ENCODE assay signal across 19 cellular contexts in the genomic region with DNA sequence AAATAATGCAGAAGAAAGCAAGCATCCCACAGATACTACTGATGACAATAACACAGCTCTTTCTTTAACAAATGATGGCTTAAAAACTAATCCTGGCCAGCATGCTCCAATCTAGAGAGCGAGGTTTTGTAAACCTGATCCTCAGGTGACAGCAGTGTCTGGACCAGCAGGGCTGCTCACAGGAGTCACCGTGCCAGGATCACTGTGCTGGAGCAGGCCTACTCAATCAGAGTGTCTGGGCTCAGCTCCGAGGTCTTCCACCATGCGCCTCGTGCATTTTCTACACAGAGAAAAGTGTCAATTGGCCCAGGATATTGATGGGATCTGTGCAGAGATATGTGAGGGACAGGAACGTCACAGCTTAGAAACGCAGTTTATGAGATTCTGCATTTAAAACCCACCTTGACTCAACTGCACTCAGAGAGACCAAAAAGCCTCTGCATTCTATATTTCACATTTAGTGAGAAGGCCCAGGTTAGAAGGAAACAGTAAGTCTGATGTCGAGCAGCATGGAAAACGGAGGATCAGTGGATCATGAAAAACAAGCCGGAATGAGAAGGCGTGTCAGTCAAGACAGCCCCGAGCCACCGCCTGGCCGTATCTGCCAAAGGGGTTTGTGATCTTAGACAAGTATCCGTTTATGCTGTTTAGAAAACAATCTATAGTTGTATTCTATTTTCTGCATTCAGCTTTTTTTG. TPM values are rescaled to one million over a fixed set of nuclear protein-coding genes. Genes with fewer than 3 reads are reported as not detected.
DNase-seq lines count a peak whose midpoint lies in the region; ATAC-seq and TF ChIP-seq lines count a peak whose summit lies in the region.
"Had no signal": no experiment of that assay in that cellular context is flagged by ENCODE, and none has a peak within 500 bp of the region (broad histone marks: within the 10 kb centered on the region; RNA-seq: fewer than 3 reads in every experiment).

No MANE protein-coding gene starts in this region.

- no peaks in the 10 kb centered on the region for H3K9me1 ChIP-seq in IMR-90 (ENCODE audit: insufficient read depth, low read length)

- no peak overlapping the region for H3K27ac ChIP-seq in IMR-90 (ENCODE audit: insufficient read depth, low read length)
- H3K27ac ChIP-seq: HL-60 had no signal

- no peak overlapping the region for H3K23ac ChIP-seq in IMR-90 (ENCODE audit: low read depth, low read length)

- H2BK5ac ChIP-seq in IMR-90 (ENCODE audit: low read depth, low read length, poor library complexity, severe bottlenecking): no peak overlapping the region

- H3K18ac ChIP-seq in IMR-90 (ENCODE audit: low read depth, low read length): no peak overlapping the region

- H3K9me3 Mint-ChIP-seq in type B pancreatic cell: peaks cover 13% of the 10 kb centered on the region
- peaks cover 6 to 13% (median 7%) of the 10 kb centered on the region in 3 donors for H3K9me3 Mint-ChIP-seq in T-cell

- H3K27me3 ChIP-seq in IMR-90 (ENCODE audit: control insufficient read depth, insufficient read depth, low read length): no peaks in the 10 kb centered on the region
- H3K27me3 ChIP-seq: BE2C had no signal

- peaks cover 8% of the 10 kb centered on the region for H3K4me1 Mint-ChIP-seq in type B pancreatic cell (ENCODE audit: unreplicated experiment)
- H3K4me1 Mint-ChIP-seq in T-cell: no peaks in the 10 kb centered on the region
- H3K4me1 Mint-ChIP-seq: CD8-positive, alpha-beta memory T cell had no signal

- H4K20me1 ChIP-seq in IMR-90 (ENCODE audit: insufficient read depth, low read length): no peaks in the 10 kb centered on the region; the same call in 1 of the 2 replicates

- H2BK15ac ChIP-seq in IMR-90 (ENCODE audit: low read depth, low read length): no peak overlapping the region

- 0 out of 2 replicates have a peak overlapping the region, but pooled peaks have one; percentile 9 for H2AK5ac ChIP-seq in IMR-90 (ENCODE audit: low read depth, low read length)

- intact Hi-C loops in IMR-90 (cut with micrococcal nuclease): no loop called here

- H4K91ac ChIP-seq in IMR-90 (ENCODE audit: insufficient read depth, low read depth, low read length): no peak overlapping the region

- dilution Hi-C loops in IMR-90 (cut with HindIII; ENCODE audit: low sequenced_read_pairs, unreplicated experiment): no loop called here

- in situ Hi-C loops in IMR-90 (cut with MboI; ENCODE audit: low sequenced_read_pairs): no loop called here

- H3K79me1 ChIP-seq in IMR-90 (ENCODE audit: low read depth in 1 of 2, low read length in 2 of 2): peaks cover 28 to 31% of the 10 kb centered on the region in 2 experiments

- H3K27ac Mint-ChIP-seq in type B pancreatic cell (no peak overlapping the region), T-cell (no peak overlapping the region)
- H3K27ac Mint-ChIP-seq: CD4-positive, CD25-positive, alpha-beta regulatory T cell; CD8-positive, alpha-beta memory T cell had no signal

- no peak overlapping the region for H3K4ac ChIP-seq in IMR-90 (ENCODE audit: low read depth, low read length)

- 93% methylated on average over 6 of the region's 15 CpGs; no CpG with 5 or more reads in 1 of the 2 experiments for WGBS in IMR-90 (ENCODE audit: extremely low coverage in 2 of 2, insufficient read length in 1 of 2), 2 experiments

- no peak overlapping the region for H2BK120ac ChIP-seq in IMR-90 (ENCODE audit: low read depth, low read length)

- TF ChIP-seq RAD21 in IMR-90 (IDR thresholded peaks at IDR 0.05; ENCODE audit: low read length): no peak

- H4K5ac ChIP-seq in IMR-90 (ENCODE audit: low read depth, low read length): no peak overlapping the region

- no peak overlapping the region for H2AK9ac ChIP-seq in IMR-90 (replicated peaks; ENCODE audit: low read depth, low read length, poor library complexity)

- H3K56ac ChIP-seq in IMR-90 (ENCODE audit: extremely low read depth, insufficient read depth, low read length): no peak overlapping the region

- no peak overlapping the region for H3K14ac ChIP-seq in IMR-90 (replicated peaks; ENCODE audit: low read depth, low read length)

- H3K4me1 ChIP-seq in IMR-90 (ENCODE audit: control insufficient read depth, insufficient read depth, low read length): peaks cover 3% of the 10 kb centered on the region
- H3K4me1 ChIP-seq: BE2C had no signal

- H3K9me3 ChIP-seq in IMR-90 (ENCODE audit: control insufficient read depth, insufficient read depth, low read length): no peaks in the 10 kb centered on the region
- H3K9me3 ChIP-seq: BE2C had no signal

- POLR2A ChIA-PET in IMR-90 (lab: Charles Lee; ENCODE audit: unreplicated experiment) (no interaction called here), T-cell (lab: Charles Lee) (no interaction called here), HEK293T (lab: Yijun Ruan, JAX) (no interaction called here)

- no peak overlapping the region for H2BK20ac ChIP-seq in IMR-90 (ENCODE audit: low read depth, low read length)

- CTCF ChIA-PET in IMR-90 (lab: Yijun Ruan, JAX) (no interaction called here), T-cell (lab: Charles Lee) (no interaction called here), HEK293T (lab: Yijun Ruan, JAX) (no interaction called here)

- H3K9ac ChIP-seq in IMR-90 (ENCODE audit: low read depth, low read length): no peak overlapping the region

- H3K4me3 Mint-ChIP-seq in type B pancreatic cell (no peak overlapping the region), T-cell (no peak overlapping the region)
- H3K4me3 Mint-ChIP-seq: CD4-positive, CD25-positive, alpha-beta regulatory T cell; CD8-positive, alpha-beta memory T cell had no signal

- H3K36me3 Mint-ChIP-seq in type B pancreatic cell: peaks cover 28% of the 10 kb centered on the region
- H3K36me3 Mint-ChIP-seq in T-cell: peaks cover 9% of the 10 kb centered on the region

- H2AFZ ChIP-seq in IMR-90 (replicated peaks; ENCODE audit: low read length, poor library complexity): no peak overlapping the region

- no peak for DNase-seq in IMR-90
- peak; percentile 89 for DNase-seq in cerebellar cortex (ENCODE audit: low spot score)
- DNase-seq in islet precursor cell: peak; percentile 26
- DNase-seq in type B pancreatic cell (ENCODE audit: extremely low spot score, unreplicated experiment): peak; percentile 29
- DNase-seq in DMS79 treated with DMSO at 0.1 percent for 48 hours (lab: John Stamatoyannopoulos, UW): no peak
- DNase-seq in T-cell: no peak
- no peak for DNase-seq in HEK293T (ENCODE audit: extremely low spot score)
- DNase-seq: ACHN; BE2C; CD4-positive, CD25-positive, alpha-beta regulatory T cell; CD8-positive, alpha-beta memory T cell; COR-L47; DMS 273 treated with DMSO at 0.1 percent for 48 hours; DMS53; GDM1; GOT3; H7 had no signal

- H3K4me3 ChIP-seq in IMR-90 (ENCODE audit: insufficient read depth, low read depth, low read length): no peak overlapping the region
- H3K4me3 ChIP-seq: K562 had no signal

- BruUV-seq in IMR-90 (replicated peaks; lab: Mats Ljungman, UMichigan): no TSS peak

- no peak overlapping the region for H4K8ac ChIP-seq in IMR-90 (ENCODE audit: low read depth in 2 of 2, low read length in 2 of 2)

- peaks cover 7% of the 10 kb centered on the region; the same call in 1 of the 2 replicates for H3K36me3 ChIP-seq in IMR-90 (ENCODE audit: control insufficient read depth, insufficient read depth, low read length)

- ATAC-seq in IMR-90 (ENCODE audit: low read depth) (no peak), T-cell (replicated peaks in 1 of 4) (no peak)
- ATAC-seq: K562 had no signal

- no peak overlapping the region for H3K4me2 ChIP-seq in IMR-90 (ENCODE audit: low read depth, low read length)

- H3K27me3 Mint-ChIP-seq in type B pancreatic cell (no peaks in the 10 kb centered on the region), T-cell (no peaks in the 10 kb centered on the region)
- H3K27me3 Mint-ChIP-seq: CD4-positive, CD25-positive, alpha-beta regulatory T cell; CD8-positive, alpha-beta memory T cell had no signal

- no peak for TF ChIP-seq POLR2A in IMR-90 (IDR thresholded peaks at IDR 0.05; ENCODE audit: low read depth, low read length)

- TF ChIP-seq CTCF in IMR-90 (conservative IDR thresholded peaks at IDR 0.05; ENCODE audit: low read depth, low read length): no peak
- TF ChIP-seq CTCF in type B pancreatic cell (conservative IDR thresholded peaks at IDR 0.05): no peak

TF ChIP-seq in IMR-90, 13 proteins besides CTCF, POLR2A, EP300 and RAD21:
- TF ChIP-seq SMC3 (IDR thresholded peaks at IDR 0.05; ENCODE audit: low read depth, low read length): no peak
- no peak for TF ChIP-seq RFX5 (IDR thresholded peaks at IDR 0.05; ENCODE audit: low read depth, low read length)
TF ChIP-seq in IMR-90: peak in this region for 0.

TF ChIP-seq in HEK293T, 16 proteins besides CTCF, POLR2A, EP300 and RAD21:
- TF ChIP-seq SUZ12 (IDR thresholded peaks at IDR 0.05) (no peak), TARDBP (IDR thresholded peaks at IDR 0.05) (no peak), ARNT (IDR thresholded peaks at IDR 0.05) (no peak), FOXA1 (IDR thresholded peaks at IDR 0.05) (no peak), SP1 (IDR thresholded peaks at IDR 0.05) (no peak), CTBP1 (IDR thresholded peaks at IDR 0.05; ENCODE audit: borderline replicate concordance) (no peak)
- TF ChIP-seq, protein P1, sequence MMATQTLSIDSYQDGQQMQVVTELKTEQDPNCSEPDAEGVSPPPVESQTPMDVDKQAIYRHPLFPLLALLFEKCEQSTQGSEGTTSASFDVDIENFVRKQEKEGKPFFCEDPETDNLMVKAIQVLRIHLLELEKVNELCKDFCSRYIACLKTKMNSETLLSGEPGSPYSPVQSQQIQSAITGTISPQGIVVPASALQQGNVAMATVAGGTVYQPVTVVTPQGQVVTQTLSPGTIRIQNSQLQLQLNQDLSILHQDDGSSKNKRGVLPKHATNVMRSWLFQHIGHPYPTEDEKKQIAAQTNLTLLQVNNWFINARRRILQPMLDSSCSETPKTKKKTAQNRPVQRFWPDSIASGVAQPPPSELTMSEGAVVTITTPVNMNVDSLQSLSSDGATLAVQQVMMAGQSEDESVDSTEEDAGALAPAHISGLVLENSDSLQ (IDR thresholded peaks at IDR 0.05): no peak

RNA-seq across cellular contexts. Expression of a gene that starts 7.8 kb away (rescaled TPM):
- 0.90 and 1.1 TPM in 2 replicates for total RNA-seq in IMR-90 (2012; rRNA removed)
- polyA plus RNA-seq in IMR-90 (2012; rRNA removed): 0.17 and 0.46 TPM in 2 replicates
- polyA plus RNA-seq in IMR-90 (2012; cell fraction: cytosol; rRNA removed): 0.02 and 0.03 TPM in 2 replicates
- 0.17 and 0.94 TPM in 2 replicates for polyA plus RNA-seq in IMR-90 (2012; cell fraction: nucleus; rRNA removed; ENCODE audit: low replicate concordance)
- 0.85 and 1.5 TPM in 2 replicates for total RNA-seq in type B pancreatic cell (ENCODE audit: low replicate concordance)
- 1 to 10 TPM in 3 of 5 donors, under 1 TPM in 2; 0.47 to 2.8 (median 1.2) TPM for total RNA-seq in T-cell
- total RNA-seq: H7 had no signal

RNA-seq across cellular contexts. Expression of a gene that starts 48.4 kb away (rescaled TPM):
- total RNA-seq in IMR-90 (2012; rRNA removed) (22.2 and 26.9 TPM in 2 replicates), type B pancreatic cell (ENCODE audit: low replicate concordance) (23.8 and 39.1 TPM in 2 replicates), T-cell (10 to 100 TPM in 3 of 5 donors, 1 to 10 TPM in 2; 4.1 to 21.5 (median 12.4) TPM)
- 27.6 and 31.3 TPM in 2 replicates for polyA plus RNA-seq in IMR-90 (2012; rRNA removed)
- polyA plus RNA-seq in IMR-90 (2012; cell fraction: cytosol; rRNA removed): 22.6 and 41.6 TPM in 2 replicates
- polyA plus RNA-seq in IMR-90 (2012; cell fraction: nucleus; rRNA removed; ENCODE audit: low replicate concordance): 23.6 and 31.1 TPM in 2 replicates

Comparison
In these comparisons a context has a peak if more than half of its experiments do, and no peak if none do; other contexts are left out.
1. DNase-seq: peak in cerebellar cortex (single experiment), islet precursor cell (single experiment) and type B pancreatic cell (single experiment); none in IMR-90 (single experiment), DMS79 treated with DMSO at 0.1 percent for 48 hours (single experiment), T-cell (0 of 34) and HEK293T (single experiment).